In genomic region chr6:90948540-90948939, GRCh38 we compare ENCODE assay signal across 27 cellular contexts.
"Had no signal": no experiment of that assay in that cellular context is flagged by ENCODE, and none has a peak within 500 bp of the region (broad histone marks: within the 10 kb centered on the region; RNA-seq: fewer than 3 reads in every experiment).

No MANE protein-coding gene starts in this region.

- H3K4me1 ChIP-seq: pancreas, psoas muscle, right lobe of liver, sigmoid colon, suprapubic skin, testis, tibial artery, transverse colon, vagina had no signal

- H3K9ac ChIP-seq: neural progenitor cell had no signal

- H3K4me2 ChIP-seq: neural progenitor cell had no signal

- H3K4me1 Mint-ChIP-seq: naive thymus-derived CD4-positive, alpha-beta T cell; natural killer cell; nephron; neural progenitor cell; stimulated activated memory B cell treated with anti-CD40 and anti-IgM and Interleukin-4, amounts not matched to agents 10 μg/mL and 1 μg/mL and 100 μg/mL, for 72 hours had no signal

- H3K9me3 Mint-ChIP-seq: naive thymus-derived CD4-positive, alpha-beta T cell; natural killer cell; nephron; neural progenitor cell; stimulated activated memory B cell treated with anti-CD40 and anti-IgM and Interleukin-4, amounts not matched to agents 10 μg/mL and 1 μg/mL and 100 μg/mL, for 72 hours; stimulated activated naive CD8-positive, alpha-beta T cell treated with anti-CD3 and anti-CD28 coated beads, Interleukin-15, Interleukin-2, amounts not matched to agents 100 ng/mL and 50 ng/mL, for 24 hours; type B pancreatic cell had no signal

- H3K9me3 ChIP-seq: neutrophil, pancreas, psoas muscle, right lobe of liver, sigmoid colon, suprapubic skin, testis, tibial artery, transverse colon, vagina had no signal

- H3K4me3 Mint-ChIP-seq: naive thymus-derived CD4-positive, alpha-beta T cell; natural killer cell; nephron; neural progenitor cell; stimulated activated memory B cell treated with anti-CD40 and anti-IgM and Interleukin-4, amounts not matched to agents 10 μg/mL and 1 μg/mL and 100 μg/mL, for 72 hours; stimulated activated naive CD8-positive, alpha-beta T cell treated with anti-CD3 and anti-CD28 coated beads, Interleukin-15, Interleukin-2, amounts not matched to agents 100 ng/mL and 50 ng/mL, for 24 hours; type B pancreatic cell had no signal

- H2AFZ ChIP-seq: neural progenitor cell had no signal

- H3K27me3 ChIP-seq: neural progenitor cell, neutrophil, pancreas, right lobe of liver, sigmoid colon, suprapubic skin, testis, tibial artery, transverse colon, vagina had no signal

- H3K36me3 ChIP-seq: neural progenitor cell, neutrophil, pancreas, right lobe of liver, sigmoid colon, suprapubic skin, tibial artery, transverse colon, vagina had no signal

- H3K27me3 Mint-ChIP-seq: progenitor cell of endocrine pancreas; stimulated activated memory B cell treated with anti-CD40 and anti-IgM and Interleukin-4, amounts not matched to agents 10 μg/mL and 1 μg/mL and 100 μg/mL, for 72 hours; stimulated activated naive CD8-positive, alpha-beta T cell treated with anti-CD3 and anti-CD28 coated beads, Interleukin-15, Interleukin-2, amounts not matched to agents 100 ng/mL and 50 ng/mL, for 24 hours had no signal

- H3K27ac Mint-ChIP-seq: naive thymus-derived CD4-positive, alpha-beta T cell; natural killer cell; nephron; neural progenitor cell; progenitor cell of endocrine pancreas; stimulated activated memory B cell treated with anti-CD40 and anti-IgM and Interleukin-4, amounts not matched to agents 10 μg/mL and 1 μg/mL and 100 μg/mL, for 72 hours; stimulated activated naive CD8-positive, alpha-beta T cell treated with anti-CD3 and anti-CD28 coated beads, Interleukin-15, Interleukin-2, amounts not matched to agents 100 ng/mL and 50 ng/mL, for 24 hours; type B pancreatic cell had no signal

- ATAC-seq: naive thymus-derived CD4-positive, alpha-beta T cell; natural killer cell; pancreas; psoas muscle; right cardiac atrium; stimulated activated memory B cell treated with anti-CD40 and anti-IgM and Interleukin-4, amounts not matched to agents 10 μg/mL and 1 μg/mL and 100 μg/mL, for 72 hours had no signal

- H3K4me3 ChIP-seq: neural progenitor cell, pancreas, psoas muscle, right lobe of liver, sigmoid colon, suprapubic skin, testis, tibial artery, transverse colon, vagina had no signal

- DNase-seq: naive thymus-derived CD4-positive, alpha-beta T cell; natural killer cell; nucleus accumbens; psoas muscle; right lobe of liver; sigmoid colon; small intestine; stimulated activated CD4-positive, alpha-beta T cell treated with anti-CD3 and anti-CD28 coated beads, Interleukin-15, amount 100 ng/mL, for 24 hours; stimulated activated CD4-positive, alpha-beta T cell treated with anti-CD3 and anti-CD28 coated beads, Interleukin-2, amount 100 ng/mL, for 24 hours; stimulated activated CD4-positive, alpha-beta T cell treated with anti-CD3 and anti-CD28 coated beads, Interleukin-2, amount 100 ng/mL, for 48 hours; stimulated activated CD4-positive, alpha-beta T cell treated with anti-CD3 and anti-CD28 coated beads, Interleukin-4, amount 100 ng/mL, for 24 hours; stimulated activated naive CD4-positive, alpha-beta T cell; substantia nigra; testis; tibial artery; transverse colon had no signal

- H3K27ac ChIP-seq: neural progenitor cell, neutrophil, pancreas, psoas muscle, right lobe of liver, sigmoid colon, suprapubic skin, testis, tibial artery, transverse colon, vagina had no signal
